Comparison of ENCODE assay signal across 1 cellular context in the genomic region with DNA sequence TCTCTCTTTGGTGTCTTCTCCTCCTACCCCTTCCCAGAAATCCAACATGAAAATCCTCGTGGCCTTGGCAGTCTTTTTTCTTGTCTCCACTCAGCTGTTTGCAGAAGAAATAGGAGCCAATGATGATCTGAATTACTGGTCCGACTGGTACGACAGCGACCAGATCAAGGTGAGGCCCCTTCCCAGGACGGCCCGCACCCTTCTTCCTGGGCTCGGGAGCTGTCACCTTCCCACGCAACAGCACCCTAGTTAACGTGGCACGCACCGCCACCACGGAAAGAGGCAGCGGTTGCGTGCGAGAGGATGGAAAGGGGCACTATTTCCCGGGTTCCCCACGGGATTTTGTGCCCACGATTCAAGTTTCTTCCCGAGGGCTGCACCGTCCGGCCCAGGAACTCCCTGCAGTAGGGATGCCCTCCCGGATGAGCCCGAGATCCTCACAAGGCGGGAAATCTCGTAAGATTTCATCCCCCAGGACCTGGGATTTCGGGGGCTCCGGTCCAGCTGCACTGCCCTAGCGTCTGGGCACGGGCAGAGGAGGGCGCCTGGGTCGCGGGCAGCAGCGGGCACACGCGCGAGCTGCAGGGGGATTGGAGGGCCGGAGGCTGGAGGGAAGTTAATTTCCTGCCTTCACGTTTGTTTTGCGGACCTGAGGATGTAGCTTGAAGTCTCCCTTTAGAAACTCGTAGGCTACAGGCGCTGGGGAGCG.
TF ChIP-seq lines count a peak whose summit lies in the region.

No MANE protein-coding gene starts in this region.

TF ChIP-seq in WTC11, 78 proteins besides CTCF, POLR2A, EP300 and RAD21 (continued from another document):
- TF ChIP-seq, protein P1, sequence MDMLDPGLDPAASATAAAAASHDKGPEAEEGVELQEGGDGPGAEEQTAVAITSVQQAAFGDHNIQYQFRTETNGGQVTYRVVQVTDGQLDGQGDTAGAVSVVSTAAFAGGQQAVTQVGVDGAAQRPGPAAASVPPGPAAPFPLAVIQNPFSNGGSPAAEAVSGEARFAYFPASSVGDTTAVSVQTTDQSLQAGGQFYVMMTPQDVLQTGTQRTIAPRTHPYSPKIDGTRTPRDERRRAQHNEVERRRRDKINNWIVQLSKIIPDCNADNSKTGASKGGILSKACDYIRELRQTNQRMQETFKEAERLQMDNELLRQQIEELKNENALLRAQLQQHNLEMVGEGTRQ (CRISPR knock-in tag; IDR thresholded peaks at IDR 0.05): no peak
- TF ChIP-seq, protein P2, sequence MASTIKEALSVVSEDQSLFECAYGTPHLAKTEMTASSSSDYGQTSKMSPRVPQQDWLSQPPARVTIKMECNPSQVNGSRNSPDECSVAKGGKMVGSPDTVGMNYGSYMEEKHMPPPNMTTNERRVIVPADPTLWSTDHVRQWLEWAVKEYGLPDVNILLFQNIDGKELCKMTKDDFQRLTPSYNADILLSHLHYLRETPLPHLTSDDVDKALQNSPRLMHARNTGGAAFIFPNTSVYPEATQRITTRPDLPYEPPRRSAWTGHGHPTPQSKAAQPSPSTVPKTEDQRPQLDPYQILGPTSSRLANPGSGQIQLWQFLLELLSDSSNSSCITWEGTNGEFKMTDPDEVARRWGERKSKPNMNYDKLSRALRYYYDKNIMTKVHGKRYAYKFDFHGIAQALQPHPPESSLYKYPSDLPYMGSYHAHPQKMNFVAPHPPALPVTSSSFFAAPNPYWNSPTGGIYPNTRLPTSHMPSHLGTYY (CRISPR knock-in tag; IDR thresholded peaks at IDR 0.05): 0 out of 2 replicates have a peak, but pooled peaks have one; percentile 39
